Comparison of ENCODE assay signal across 8 cellular contexts in the genomic region with DNA sequence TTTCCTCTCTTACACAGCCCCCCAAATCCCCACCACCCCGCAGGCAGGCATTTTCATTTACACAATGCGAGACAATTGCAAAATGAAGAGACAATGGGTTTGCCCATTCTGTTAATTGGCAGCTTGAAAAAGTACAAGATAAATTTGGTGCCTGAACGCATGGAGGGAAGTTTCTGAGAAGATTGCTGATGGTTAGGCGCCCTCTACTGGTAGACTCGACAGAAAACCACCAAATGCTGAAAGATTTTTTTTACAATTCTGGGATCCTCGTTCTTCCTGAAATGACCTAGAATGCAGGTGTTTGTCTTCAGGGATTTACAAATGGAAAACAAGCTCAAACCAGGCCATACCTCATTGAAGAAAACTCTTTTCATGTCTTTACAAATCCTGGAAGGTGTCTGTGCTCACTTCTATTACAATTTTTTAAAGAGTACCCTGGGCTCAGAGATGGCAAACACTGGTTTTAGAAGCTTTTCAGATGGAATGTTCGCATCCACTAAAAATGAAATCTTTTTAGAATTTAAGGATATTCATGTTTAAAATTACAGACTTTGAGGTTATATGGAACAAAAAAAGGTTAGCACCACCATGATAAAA.
DNase-seq lines count a peak whose midpoint lies in the region; ATAC-seq, FAIRE-seq and TF ChIP-seq lines count a peak whose summit lies in the region.

No MANE protein-coding gene starts in this region.

- no peaks in the 10 kb centered on the region for H3K36me3 Mint-ChIP-seq in CD4-positive, alpha-beta T cell (ENCODE audit: low read depth)

- peak in 9 of 10 experiments; percentile 20 to 55 (median 32) for DNase-seq in CD4-positive, alpha-beta T cell
- DNase-seq in HS-27A (ENCODE audit: low read depth), result peak; percentile 62
- DNase-seq in RCC 7860 (ENCODE audit: low spot score), result peak; percentile 29
- DNase-seq in activated T-helper 1 cell treated with anti-CD3 and anti-CD28 coated beads, Interleukin-2, amount 50 U/mL, for 16 hours (ENCODE audit: low read depth in 1 of 2, low spot score in 1 of 2), result peak; percentile 4 to 13
- peak; percentile 77 for DNase-seq in fibroblast of villous mesenchyme (ENCODE audit: low read depth)
- DNase-seq in pons (ENCODE audit: low spot score), result peak; percentile 65

- no peak for ATAC-seq in CD4-positive, alpha-beta T cell (ENCODE audit: poor library complexity)
- no peak for ATAC-seq in GM18502 (IDR thresholded peaks at IDR 0.05; ENCODE audit: poor library complexity, unreplicated experiment)
- ATAC-seq in HG02970 (IDR thresholded peaks at IDR 0.05; ENCODE audit: low FRiP score, unreplicated experiment), result no peak

- no peak overlapping the region for H3K27ac ChIP-seq in CD4-positive, alpha-beta T cell (ENCODE audit: low read depth, low read length)

- H3K4me1 Mint-ChIP-seq in CD4-positive, alpha-beta T cell (ENCODE audit: low read depth), result no peaks in the 10 kb centered on the region

- CTCF ChIA-PET in CD4-positive, alpha-beta T cell (lab: Charles Lee), result interaction anchor here (0.6 to 1.6 kb wide), 6 partner anchors 10 to 1588 kb away, joined by 3 to 5 read pairs (median 4); no protein-coding TSS in a partner anchor

- no peaks in the 10 kb centered on the region for H3K9me3 Mint-ChIP-seq in CD4-positive, alpha-beta T cell

- no peak overlapping the region for H3K4me3 Mint-ChIP-seq in CD4-positive, alpha-beta T cell

- H3K27me3 ChIP-seq in CD4-positive, alpha-beta T cell (ENCODE audit: control insufficient read depth, insufficient read depth, low read length), result peaks cover 10% of the 10 kb centered on the region

- H3K27ac Mint-ChIP-seq in CD4-positive, alpha-beta T cell, result no peak overlapping the region

- intact Hi-C loops in CD4-positive, alpha-beta T cell (cut with DNase I, micrococcal nuclease), result loop anchor here (1.0 to 5.0 kb wide), 6 partner anchors 624 to 1896 kb away; a partner anchor contains a TSS

- H3K4me3 ChIP-seq in fibroblast of villous mesenchyme (ENCODE audit: low read depth, low read length), result no peak overlapping the region

- H3K9me3 ChIP-seq in CD4-positive, alpha-beta T cell (ENCODE audit: control insufficient read depth, low read length), result no peaks in the 10 kb centered on the region

- H3K27me3 Mint-ChIP-seq in CD4-positive, alpha-beta T cell, result peaks cover 22% of the 10 kb centered on the region

- peak; percentile 85 for TF ChIP-seq CTCF in CD4-positive, alpha-beta T cell (IDR thresholded peaks at IDR 0.05)
- TF ChIP-seq CTCF in fibroblast of villous mesenchyme (IDR thresholded peaks at IDR 0.05; ENCODE audit: insufficient read depth, low read depth, low read length), result peak; percentile 83

- POLR2A ChIA-PET in CD4-positive, alpha-beta T cell (lab: Charles Lee), result interaction anchor here (0.6 kb wide), 1 partner anchor 1897 kb away, joined by 3 read pairs; no protein-coding TSS in a partner anchor

- no peak for FAIRE-seq in RCC 7860 (lab: Jason Lieb, UNC)

Comparison
In these comparisons a context has a peak if more than half of its experiments do, and no peak if none do; other contexts are left out.
1. DNase-seq: peak in every context shown above with its lines; median percentile 77 in fibroblast of villous mesenchyme; 65 in pons; 62 in HS-27A; 32 in CD4-positive, alpha-beta T cell; 29 in RCC 7860; 8 in activated T-helper 1 cell treated with anti-CD3 and anti-CD28 coated beads, Interleukin-2, amount 50 U/mL, for 16 hours.